ENCODE assay signal across 8 cellular contexts in genomic region chr15:68277131-68277604, GRCh38. TPM values are rescaled to one million over a fixed set of nuclear protein-coding genes. Genes with fewer than 3 reads are reported as not detected.
A peak's percentile ranks its signal among the peaks of the same experiment; 100 is the strongest.
DNase-seq lines count a peak whose midpoint lies in the region; ATAC-seq and TF ChIP-seq lines count a peak whose summit lies in the region.

No MANE protein-coding gene starts in this region.

- H3K9me3 Mint-ChIP-seq in CD4-positive, alpha-beta T cell = no peaks in the 10 kb centered on the region

- H3K4me3 ChIP-seq in iPS-18a (ENCODE audit: low read length) (peak overlapping the region; percentile 94), skeletal muscle cell (ENCODE audit: low read depth, low read length) (peak overlapping the region; percentile 85)

- H3K36me3 ChIP-seq in iPS-18a (ENCODE audit: control insufficient read depth, low read depth, low read length) = peaks cover 5% of the 10 kb centered on the region

- H3K27ac ChIP-seq in CD4-positive, alpha-beta T cell (ENCODE audit: low read depth, low read length) = peak overlapping the region; percentile 94
- H3K27ac ChIP-seq in iPS-18a (ENCODE audit: low read length) = peak overlapping the region; percentile 88

- H3K9ac ChIP-seq in iPS-18a (ENCODE audit: low read length) = peak overlapping the region; percentile 88

- ATAC-seq in CD4-positive, alpha-beta T cell (ENCODE audit: poor library complexity) = peak; percentile 8
- peak; percentile 1 for ATAC-seq in GM19455 (IDR thresholded peaks at IDR 0.05; ENCODE audit: unreplicated experiment)
- no peak for ATAC-seq in HG03442 (IDR thresholded peaks at IDR 0.05; ENCODE audit: unreplicated experiment)

- in situ Hi-C loops in GM13977 (cut with MboI; ENCODE audit: low pct_unique_long_range_greater_than_20kb, low sequenced_read_pairs, unreplicated experiment) = no loop called here

- CTCF ChIA-PET in CD4-positive, alpha-beta T cell (lab: Charles Lee) = interaction anchor here (0.6 to 3.2 kb wide), 7 partner anchors 19 to 397 kb away, joined by 3 to 21 read pairs (median 6); partner anchors contain the start of gene CLN6

- H3K9me3 ChIP-seq in CD4-positive, alpha-beta T cell (ENCODE audit: control insufficient read depth, low read length) = no peaks in the 10 kb centered on the region
- no peaks in the 10 kb centered on the region for H3K9me3 ChIP-seq in iPS-18a (ENCODE audit: control insufficient read depth, low read depth, low read length)

- no peaks in the 10 kb centered on the region for H3K27me3 Mint-ChIP-seq in CD4-positive, alpha-beta T cell

- H3K4me3 Mint-ChIP-seq in CD4-positive, alpha-beta T cell = peak overlapping the region; percentile 98

- H3K36me3 Mint-ChIP-seq in CD4-positive, alpha-beta T cell (ENCODE audit: low read depth) = peaks cover 31% of the 10 kb centered on the region

- intact Hi-C loops in CD4-positive, alpha-beta T cell (cut with DNase I, micrococcal nuclease) = loop anchor here (1.0 to 10.0 kb wide), 7 partner anchors 20 to 1770 kb away; partner anchors contain the start of genes PIAS1 (in 2 of the 2), C15orf61 (in 1 of the 2), CLN6 (in 1 of the 2) and MAP2K5 (in 1 of the 2)

- POLR2A ChIA-PET in CD4-positive, alpha-beta T cell (lab: Charles Lee) = interaction anchor here (0.7 to 4.3 kb wide), 26 partner anchors 8 to 1176 kb away, joined by 3 to 57 read pairs (median 7); partner anchors contain the start of genes CLN6, PIAS1 and RPLP1

- H3K27ac Mint-ChIP-seq in CD4-positive, alpha-beta T cell = peak overlapping the region; percentile 99

- H3K27me3 ChIP-seq in CD4-positive, alpha-beta T cell (ENCODE audit: control insufficient read depth, insufficient read depth, low read length) = no peaks in the 10 kb centered on the region
- no peaks in the 10 kb centered on the region for H3K27me3 ChIP-seq in iPS-18a (ENCODE audit: control insufficient read depth, insufficient read depth, low read length)

- no peak for TF ChIP-seq CTCF in CD4-positive, alpha-beta T cell (IDR thresholded peaks at IDR 0.05)
- TF ChIP-seq CTCF in GM13977 (IDR thresholded peaks at IDR 0.05; ENCODE audit: extremely low read depth, insufficient read depth, missing control alignments) = no peak

- peaks cover 53% of the 10 kb centered on the region for H3K4me1 Mint-ChIP-seq in CD4-positive, alpha-beta T cell (ENCODE audit: low read depth)

- H3K4me1 ChIP-seq in iPS-18a (ENCODE audit: control insufficient read depth, low read depth, low read length) = peaks cover 37% of the 10 kb centered on the region

- DNase-seq in CD4-positive, alpha-beta T cell = no peak
- peak; percentile 61 for DNase-seq in NCI-H146 treated with DMSO at 0.1 percent for 48 hours (lab: John Stamatoyannopoulos, UW; ENCODE audit: unreplicated experiment)
- DNase-seq in anterior cingulate cortex (lab: John Stamatoyannopoulos, UW) = peak in 39 of 58 donors; percentile 28 to 87 (median 66)
- no peak for DNase-seq in skeletal muscle cell (ENCODE audit: low read depth)
- no peak for DNase-seq in GM13977 (ENCODE audit: low spot score)

RNA-seq across cellular contexts. Expression of gene FEM1B, which starts 0.4 kb away (rescaled TPM):
- 10 to 100 TPM; 83.2 to 94.9 TPM for total RNA-seq in CD4-positive, alpha-beta T cell

RNA-seq across cellular contexts. Expression of gene CLN6, which starts 47.6 kb away (rescaled TPM):
- 1 to 10 TPM; 8.0 to 8.1 TPM for total RNA-seq in CD4-positive, alpha-beta T cell

Comparison
In these comparisons a context has a peak if more than half of its experiments do, and no peak if none do; other contexts are left out.
1. DNase-seq: peak in NCI-H146 treated with DMSO at 0.1 percent for 48 hours (single experiment) and anterior cingulate cortex (39 of 58); none in CD4-positive, alpha-beta T cell (0 of 10), skeletal muscle cell (single experiment) and GM13977 (single experiment).